ENCODE assay signal across 23 cellular contexts in the genomic region with DNA sequence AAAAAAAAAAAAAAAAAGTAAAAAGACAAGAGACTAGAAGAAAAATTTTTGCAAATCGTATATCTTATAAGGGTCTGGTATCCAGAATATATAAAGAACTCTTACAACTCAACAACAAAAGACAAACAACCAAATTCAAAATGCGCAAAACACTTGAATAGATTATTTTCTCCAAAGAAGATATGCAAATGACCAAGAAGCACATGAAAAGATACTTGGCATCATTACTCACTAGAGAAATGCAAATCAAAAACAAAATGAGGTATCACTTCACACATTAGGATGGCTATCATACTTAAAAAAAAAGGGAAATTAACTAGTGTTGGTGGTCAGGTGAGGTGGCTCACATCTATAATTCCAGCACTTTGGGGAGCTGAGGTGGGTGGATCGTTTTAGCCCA. TPM values are rescaled to one million over a fixed set of nuclear protein-coding genes. Genes with fewer than 3 reads are reported as not detected.
"Had no signal": no experiment of that assay in that cellular context is flagged by ENCODE, and none has a peak within 500 bp of the region (broad histone marks: within the 10 kb centered on the region; RNA-seq: fewer than 3 reads in every experiment).

No MANE protein-coding gene starts in this region.

- DNase-seq: activated B cell treated with CpG ODN at 0.5 μM for 24 hours; activated CD4-positive, alpha-beta memory T cell treated with anti-CD3 and anti-CD28 coated beads for 36 hours; activated CD4-positive, alpha-beta T cell treated with anti-CD3 and anti-CD28 coated beads for 48 hours; activated effector memory CD4-positive, alpha-beta T cell treated with anti-CD3 and anti-CD28 coated beads, Interleukin-2, amount 50 U/mL, for 16 hours; activated naive CD4-positive, alpha-beta T cell treated with anti-CD3 and anti-CD28 coated beads, Interleukin-2, amount 50 U/mL, for 16 hours; activated naive CD8-positive, alpha-beta T cell treated with anti-CD3 and anti-CD28 coated beads, Interleukin-2, amount 50 U/mL, for 24 hours; activated T-cell treated with anti-CD3 and anti-CD28 coated beads, Interleukin-2, amount 50 U/mL, for 48 hours; erythroblast; foreskin melanocyte; hypothalamus; left cardiac atrium; midbrain; stimulated activated CD4-positive, alpha-beta T cell treated with anti-CD3 and anti-CD28 coated beads, Interleukin-2, amount 100 ng/mL, for 48 hours; stimulated activated CD8-positive, alpha-beta memory T cell treated with anti-CD3 and anti-CD28 coated beads, Interleukin-4, amount 100 ng/mL, for 48 hours; stimulated activated naive B cell treated with anti-CD40 and anti-IgM and Interleukin-4, amounts not matched to agents 10 μg/mL and 1 μg/mL and 100 μg/mL, for 72 hours; transverse colon had no signal

- ATAC-seq: activated naive CD8-positive, alpha-beta T cell treated with anti-CD3 and anti-CD28 coated beads, Interleukin-2, amount 50 U/mL, for 24 hours; left cardiac atrium; natural killer cell treated with Interleukin-12 subunit alpha and Interleukin-12 subunit beta and Interleukin-15 and Interleukin-18, amount 100 ng/mL, for 72 hours; stimulated activated naive B cell treated with anti-CD40 and anti-IgM and Interleukin-4, amounts not matched to agents 10 μg/mL and 1 μg/mL and 100 μg/mL, for 72 hours had no signal

- H3K27ac ChIP-seq: cardiac muscle cell, ovary, prostate gland had no signal

- H3K36me3 Mint-ChIP-seq: activated CD4-positive, alpha-beta memory T cell treated with anti-CD3 and anti-CD28 coated beads for 36 hours; natural killer cell treated with Interleukin-12 subunit alpha and Interleukin-12 subunit beta and Interleukin-15 and Interleukin-18, amount 100 ng/mL, for 72 hours had no signal

- H3K27me3 ChIP-seq: cardiac muscle cell, ovary, transverse colon had no signal

- H3K4me3 ChIP-seq: cardiac muscle cell, ovary, prostate gland, transverse colon had no signal

- H3K4me3 Mint-ChIP-seq: activated B cell treated with CpG ODN at 0.5 μM for 24 hours; activated CD4-positive, alpha-beta memory T cell treated with anti-CD3 and anti-CD28 coated beads for 36 hours; activated naive CD8-positive, alpha-beta T cell treated with anti-CD3 and anti-CD28 coated beads, Interleukin-2, amount 50 U/mL, for 24 hours; natural killer cell treated with Interleukin-12 subunit alpha and Interleukin-12 subunit beta and Interleukin-15 and Interleukin-18, amount 100 ng/mL, for 72 hours; stimulated activated naive B cell treated with anti-CD40 and anti-IgM and Interleukin-4, amounts not matched to agents 10 μg/mL and 1 μg/mL and 100 μg/mL, for 72 hours had no signal

- H3K9me3 Mint-ChIP-seq: activated B cell treated with CpG ODN at 0.5 μM for 24 hours; activated CD4-positive, alpha-beta memory T cell treated with anti-CD3 and anti-CD28 coated beads for 36 hours; activated naive CD8-positive, alpha-beta T cell treated with anti-CD3 and anti-CD28 coated beads, Interleukin-2, amount 50 U/mL, for 24 hours; natural killer cell treated with Interleukin-12 subunit alpha and Interleukin-12 subunit beta and Interleukin-15 and Interleukin-18, amount 100 ng/mL, for 72 hours; stimulated activated naive B cell treated with anti-CD40 and anti-IgM and Interleukin-4, amounts not matched to agents 10 μg/mL and 1 μg/mL and 100 μg/mL, for 72 hours had no signal

- H3K36me3 ChIP-seq: cardiac muscle cell, ovary, prostate gland, transverse colon had no signal

- H3K4me1 ChIP-seq: prostate gland had no signal

- H3K9me3 ChIP-seq: ovary, prostate gland, transverse colon had no signal

- H3K27ac Mint-ChIP-seq: activated B cell treated with CpG ODN at 0.5 μM for 24 hours; activated CD4-positive, alpha-beta memory T cell treated with anti-CD3 and anti-CD28 coated beads for 36 hours; activated naive CD8-positive, alpha-beta T cell treated with anti-CD3 and anti-CD28 coated beads, Interleukin-2, amount 50 U/mL, for 24 hours; natural killer cell treated with Interleukin-12 subunit alpha and Interleukin-12 subunit beta and Interleukin-15 and Interleukin-18, amount 100 ng/mL, for 72 hours; stimulated activated naive B cell treated with anti-CD40 and anti-IgM and Interleukin-4, amounts not matched to agents 10 μg/mL and 1 μg/mL and 100 μg/mL, for 72 hours had no signal

RNA-seq across cellular contexts. Expression of a gene that starts 12.0 kb away (rescaled TPM):
- total RNA-seq: activated CD4-positive, alpha-beta memory T cell treated with anti-CD3 and anti-CD28 coated beads for 36 hours; cardiac muscle cell; natural killer cell treated with Interleukin-12 subunit alpha and Interleukin-12 subunit beta and Interleukin-15 and Interleukin-18, amount 100 ng/mL, for 72 hours had no signal
- polyA plus RNA-seq: cardiac muscle cell had no signal

RNA-seq across cellular contexts. Expression of a gene that starts 55.2 kb away (rescaled TPM):
- total RNA-seq: activated B cell treated with CpG ODN at 0.5 μM for 24 hours; activated CD4-positive, alpha-beta memory T cell treated with anti-CD3 and anti-CD28 coated beads for 36 hours; cardiac muscle cell; chondrocyte; left cardiac atrium; liver; natural killer cell treated with Interleukin-12 subunit alpha and Interleukin-12 subunit beta and Interleukin-15 and Interleukin-18, amount 100 ng/mL, for 72 hours; ovary; prostate gland; temporal lobe; transverse colon had no signal
- polyA plus RNA-seq: cardiac muscle cell, liver, ovary had no signal
